In the genomic region with DNA sequence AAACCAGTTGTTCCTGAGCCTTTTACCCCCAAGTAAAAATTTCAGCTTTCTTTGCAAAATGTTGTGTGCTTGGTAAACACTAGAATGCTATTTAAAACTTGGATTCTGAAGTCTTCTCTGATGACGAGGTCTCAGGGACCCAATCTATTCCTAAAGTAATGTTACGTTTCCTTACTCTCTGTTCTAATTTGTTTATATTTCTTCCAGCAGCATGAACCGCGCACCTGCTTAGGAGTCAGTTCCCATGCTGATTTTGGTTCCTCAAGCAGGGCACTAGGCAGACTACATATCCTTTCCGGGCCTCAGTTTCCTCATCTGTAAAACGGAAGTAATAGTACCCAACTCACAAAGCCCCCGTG, we compare ENCODE assay signal across 1 cellular context.
TF ChIP-seq lines count a peak whose summit lies in the region.

No MANE protein-coding gene starts in this region.

TF ChIP-seq in H1, 55 proteins besides CTCF, POLR2A, EP300 and RAD21:
- TF ChIP-seq SP4 (IDR thresholded peaks at IDR 0.05; ENCODE audit: low read length) (no peak), JUND (IDR thresholded peaks at IDR 0.05; ENCODE audit: low read length) (no peak), TBP (IDR thresholded peaks at IDR 0.05; ENCODE audit: low read depth, low read length) (no peak), FOSL1 (IDR thresholded peaks at IDR 0.05; ENCODE audit: insufficient read depth, low read depth, low read length) (no peak), JUN (IDR thresholded peaks at IDR 0.05; ENCODE audit: low read depth, low read length) (no peak), MAFK (IDR thresholded peaks at IDR 0.05; ENCODE audit: low read depth, low read length) (no peak), HDAC2 (IDR thresholded peaks at IDR 0.05; ENCODE audit: borderline replicate concordance in 1 of 2, low read depth in 2 of 2, low read length in 2 of 2) (no peak), GABPA (IDR thresholded peaks at IDR 0.05; ENCODE audit: borderline replicate concordance, insufficient read depth, low read length) (no peak), RXRA (IDR thresholded peaks at IDR 0.05; ENCODE audit: insufficient read depth, low read depth, low read length) (no peak), CTBP2 (IDR thresholded peaks at IDR 0.05; ENCODE audit: borderline replicate concordance, insufficient read depth, insufficient read length, low read length) (no peak), CHD2 (IDR thresholded peaks at IDR 0.05; ENCODE audit: low read length) (no peak), SP2 (IDR thresholded peaks at IDR 0.05; ENCODE audit: low read length) (no peak), ZNF274 (IDR thresholded peaks at IDR 0.05; ENCODE audit: borderline replicate concordance, extremely low read depth, low read length) (no peak), SIX5 (IDR thresholded peaks at IDR 0.05; ENCODE audit: low read depth, low read length) (no peak), CBX5 (IDR thresholded peaks at IDR 0.05; ENCODE audit: low read depth, low read length) (no peak)
- TF ChIP-seq, protein P1, sequence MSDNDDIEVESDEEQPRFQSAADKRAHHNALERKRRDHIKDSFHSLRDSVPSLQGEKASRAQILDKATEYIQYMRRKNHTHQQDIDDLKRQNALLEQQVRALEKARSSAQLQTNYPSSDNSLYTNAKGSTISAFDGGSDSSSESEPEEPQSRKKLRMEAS (IDR thresholded peaks at IDR 0.05): no peak
- TF ChIP-seq, protein P2, sequence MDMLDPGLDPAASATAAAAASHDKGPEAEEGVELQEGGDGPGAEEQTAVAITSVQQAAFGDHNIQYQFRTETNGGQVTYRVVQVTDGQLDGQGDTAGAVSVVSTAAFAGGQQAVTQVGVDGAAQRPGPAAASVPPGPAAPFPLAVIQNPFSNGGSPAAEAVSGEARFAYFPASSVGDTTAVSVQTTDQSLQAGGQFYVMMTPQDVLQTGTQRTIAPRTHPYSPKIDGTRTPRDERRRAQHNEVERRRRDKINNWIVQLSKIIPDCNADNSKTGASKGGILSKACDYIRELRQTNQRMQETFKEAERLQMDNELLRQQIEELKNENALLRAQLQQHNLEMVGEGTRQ (IDR thresholded peaks at IDR 0.05; ENCODE audit: low read length): no peak
